20 cellular contexts compared by ENCODE assay signal in the genomic region with DNA sequence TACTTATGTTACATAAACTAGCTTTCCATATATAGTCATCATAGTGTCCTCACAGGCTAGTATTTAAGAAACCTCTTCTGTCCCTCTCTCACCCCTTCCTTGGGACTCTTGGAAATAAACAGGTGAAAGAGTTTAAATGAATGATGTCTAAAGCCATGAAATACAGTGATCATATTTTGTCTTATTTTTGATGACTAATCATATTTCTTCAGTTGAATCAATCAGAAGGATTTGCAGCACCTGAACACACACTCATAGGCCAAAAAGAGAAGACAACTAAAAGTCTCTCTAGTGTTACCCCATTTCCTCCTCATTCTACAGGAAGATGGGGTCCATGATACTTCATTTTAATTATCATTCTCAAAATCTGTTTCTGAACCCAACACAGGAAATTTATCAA. TPM values are rescaled to one million over a fixed set of nuclear protein-coding genes. Genes with fewer than 3 reads are reported as not detected.
DNase-seq lines count a peak whose midpoint lies in the region; ATAC-seq, FAIRE-seq and TF ChIP-seq lines count a peak whose summit lies in the region.
"Had no signal": no experiment of that assay in that cellular context is flagged by ENCODE, and none has a peak within 500 bp of the region (broad histone marks: within the 10 kb centered on the region; RNA-seq: fewer than 3 reads in every experiment).

No MANE protein-coding gene starts in this region.

- H3K4me1 ChIP-seq in A549: no peaks in the 10 kb centered on the region
- peaks cover 27% of the 10 kb centered on the region for H3K4me1 ChIP-seq in CD4-positive, alpha-beta memory T cell (ENCODE audit: insufficient read depth, low read length)
- peaks cover 24% of the 10 kb centered on the region for H3K4me1 ChIP-seq in Loucy (ENCODE audit: insufficient read depth, low read length, poor library complexity, severe bottlenecking)
- H3K4me1 ChIP-seq: BE2C had no signal

- H3K27me3 ChIP-seq in CD4-positive, alpha-beta memory T cell (ENCODE audit: insufficient read depth, low read length): no peaks in the 10 kb centered on the region
- H3K27me3 ChIP-seq in Loucy (ENCODE audit: insufficient read depth, low read length, poor library complexity, severe bottlenecking): no peaks in the 10 kb centered on the region
- H3K27me3 ChIP-seq: BE2C had no signal

- H3F3A ChIP-seq in Loucy (ENCODE audit: low read depth): 0 out of 2 replicates have a peak, but pooled peaks cover 3% of the 10 kb centered on the region

- intact Hi-C loops in CD4-positive, alpha-beta memory T cell (cut with micrococcal nuclease): no loop called here

- CTCF ChIA-PET in A549 (lab: Yijun Ruan, JAX): interaction anchor here (1.1 to 3.7 kb wide), 2 partner anchors 12 to 31 kb away, joined by 3 to 11 read pairs; no protein-coding TSS in a partner anchor
- CTCF ChIA-PET in CD4-positive, alpha-beta memory T cell (lab: Charles Lee; ENCODE audit: partially characterized antibody): interaction anchor here (4.8 kb wide), 1 partner anchor 8 kb away, joined by 25 read pairs; a partner anchor contains a TSS

- no peak for ATAC-seq in A549
- no peak for ATAC-seq in effector memory CD8-positive, alpha-beta T cell (replicated peaks)
- ATAC-seq: HCT116 had no signal

- no peak for TF ChIP-seq CTCF in A549 (IDR thresholded peaks at IDR 0.05)
- TF ChIP-seq CTCF in Loucy (conservative IDR thresholded peaks at IDR 0.05; ENCODE audit: low read length): no peak
- TF ChIP-seq CTCF in nephron progenitor cell (IDR thresholded peaks at IDR 0.05): no peak

- no peaks in the 10 kb centered on the region for H3K9me3 Mint-ChIP-seq in CD4-positive, alpha-beta memory T cell
- H3K9me3 Mint-ChIP-seq in effector memory CD8-positive, alpha-beta T cell: no peaks in the 10 kb centered on the region
- H3K9me3 Mint-ChIP-seq in nephron progenitor cell: no peaks in the 10 kb centered on the region

- no peaks in the 10 kb centered on the region for H3K36me3 ChIP-seq in CD4-positive, alpha-beta memory T cell (ENCODE audit: insufficient read depth, low read length)
- H3K36me3 ChIP-seq in Loucy (ENCODE audit: insufficient read depth, low read length): no peaks in the 10 kb centered on the region
- H3K36me3 ChIP-seq: BE2C had no signal

- H3K27ac ChIP-seq in A549: no peak overlapping the region
- no peak overlapping the region for H3K27ac ChIP-seq in CD4-positive, alpha-beta memory T cell (ENCODE audit: low read depth, low read length)
- H3K27ac ChIP-seq: C4-2B had no signal

- FAIRE-seq in A549 (lab: Jason Lieb, UNC): no peak
- FAIRE-seq: A204.1, D721Med, G401.6, GM12892, HTR-8/SVneo had no signal

- H4K20me1 ChIP-seq in Loucy (ENCODE audit: insufficient read depth, low read length, poor library complexity, severe bottlenecking): no peaks in the 10 kb centered on the region

- DNase-seq in A549 (ENCODE audit: low read depth in 1 of 2, low spot score in 1 of 2) (no peak), MV-4-11 (lab: John Stamatoyannopoulos, UW) (no peak), nephron progenitor cell (no peak), NCI-H510A treated with DMSO at 0.1 percent for 48 hours (lab: John Stamatoyannopoulos, UW) (no peak)
- DNase-seq in CD4-positive, alpha-beta memory T cell: peak in 1 of 5 donors; percentile 12
- no peak for DNase-seq in effector memory CD8-positive, alpha-beta T cell
- DNase-seq: BE2C, DMS153, DMS79 treated with DMSO at 0.1 percent for 48 hours, EL, KBM-7 had no signal

- no peak for TF ChIP-seq RAD21 in A549 (conservative IDR thresholded peaks at IDR 0.05 in 1 of 2, IDR thresholded peaks at IDR 0.05 in 1 of 2)

- no peaks in the 10 kb centered on the region for H3K9me2 ChIP-seq in Loucy (replicated peaks; ENCODE audit: low read depth, low read length)

- H3K4me2 ChIP-seq in A549 (no peak overlapping the region), Loucy (ENCODE audit: low read depth, low read length, poor library complexity, severe bottlenecking) (peak overlapping the region; percentile 4)

- no peaks in the 10 kb centered on the region for H3K36me3 Mint-ChIP-seq in CD4-positive, alpha-beta memory T cell
- H3K36me3 Mint-ChIP-seq in effector memory CD8-positive, alpha-beta T cell (ENCODE audit: insufficient read depth): no peaks in the 10 kb centered on the region
- H3K36me3 Mint-ChIP-seq in nephron progenitor cell (ENCODE audit: low read depth): no peaks in the 10 kb centered on the region

- H3K4me3 ChIP-seq in A549 (no peak overlapping the region), Loucy (ENCODE audit: low read length, poor library complexity, severe bottlenecking) (no peak overlapping the region)
- H3K4me3 ChIP-seq in CD4-positive, alpha-beta memory T cell (ENCODE audit: low read length in 2 of 2): no peak overlapping the region

- H3K9me3 ChIP-seq in A549: no peaks in the 10 kb centered on the region
- H3K9me3 ChIP-seq in CD4-positive, alpha-beta memory T cell (ENCODE audit: control insufficient read depth in 1 of 2, low read length in 2 of 2): no peaks in the 10 kb centered on the region
- 0 out of 2 replicates have a peak, but pooled peaks cover 3% of the 10 kb centered on the region for H3K9me3 ChIP-seq in Loucy (ENCODE audit: insufficient read depth, low read depth, low read length)
- H3K9me3 ChIP-seq: BE2C had no signal

- no peak for TF ChIP-seq POLR2A in A549 (IDR thresholded peaks at IDR 0.05; ENCODE audit: low read length)

- POLR2A ChIA-PET in A549 (lab: Yijun Ruan, JAX): no interaction called here
- POLR2A ChIA-PET in CD4-positive, alpha-beta memory T cell (lab: Charles Lee; ENCODE audit: partially characterized antibody): interaction anchor here (4.4 kb wide), 1 partner anchor 8 kb away, joined by 28 read pairs; a partner anchor contains a TSS

- H3K4me3 Mint-ChIP-seq in CD4-positive, alpha-beta memory T cell: no peak overlapping the region
- H3K4me3 Mint-ChIP-seq in effector memory CD8-positive, alpha-beta T cell: no peak overlapping the region
- no peak overlapping the region for H3K4me3 Mint-ChIP-seq in nephron progenitor cell

- no peaks in the 10 kb centered on the region for H3K79me2 ChIP-seq in Loucy (ENCODE audit: insufficient read depth, low read length)

- no peak overlapping the region for H2AFZ ChIP-seq in Loucy (ENCODE audit: low read length)

- no peak overlapping the region for H3K9ac ChIP-seq in Loucy (ENCODE audit: low read depth, low read length, poor library complexity, severe bottlenecking)

- no peaks in the 10 kb centered on the region for H3K27me3 Mint-ChIP-seq in CD4-positive, alpha-beta memory T cell
- no peaks in the 10 kb centered on the region for H3K27me3 Mint-ChIP-seq in effector memory CD8-positive, alpha-beta T cell
- peaks cover 7% of the 10 kb centered on the region for H3K27me3 Mint-ChIP-seq in nephron progenitor cell (ENCODE audit: low read depth, poor library complexity)

- TF ChIP-seq EP300 in A549 (IDR thresholded peaks at IDR 0.05): no peak

- H3K4me1 Mint-ChIP-seq in CD4-positive, alpha-beta memory T cell: peaks cover 11 to 34% (median 22%) of the 10 kb centered on the region in 4 donors
- peaks cover 22 to 42% of the 10 kb centered on the region in 2 donors for H3K4me1 Mint-ChIP-seq in effector memory CD8-positive, alpha-beta T cell (ENCODE audit: low read depth in 2 of 2)
- H3K4me1 Mint-ChIP-seq in nephron progenitor cell: no peaks in the 10 kb centered on the region

- H3K27ac Mint-ChIP-seq in CD4-positive, alpha-beta memory T cell: peak overlapping the region in 6 of 7 donors; percentile 60 to 84 (median 74)
- peak overlapping the region; percentile 44 to 79 for H3K27ac Mint-ChIP-seq in effector memory CD8-positive, alpha-beta T cell
- H3K27ac Mint-ChIP-seq in nephron progenitor cell: no peak overlapping the region

TF ChIP-seq in A549, 52 proteins besides CTCF, POLR2A, EP300 and RAD21:
- TF ChIP-seq HOXB5 (CRISPR knock-in tag; IDR thresholded peaks at IDR 0.05) (no peak), NR3C1 (IDR thresholded peaks at IDR 0.05) (no peak), MAFK (IDR thresholded peaks at IDR 0.05; ENCODE audit: partially characterized antibody) (peak; percentile 97), SREBF2 (IDR thresholded peaks at IDR 0.05) (no peak)

RNA-seq across cellular contexts. Expression of a gene that starts 8.6 kb away (rescaled TPM):
- polyA plus RNA-seq in A549 (2011; rRNA removed): 66.7 and 94.8 TPM in 2 replicates
- polyA plus RNA-seq in A549 (2012; cell fraction: cytosol; rRNA removed): 8.4 and 8.8 TPM in 2 replicates
- 4.7 and 8.5 TPM in 2 replicates for polyA plus RNA-seq in A549 (2012; cell fraction: nucleus; rRNA removed)
- polyA plus RNA-seq in A549 (2017; fragmentation: RNase III; extraction: RNeasy Plus Mini Kit Qiagen cat#74134 plus additional on column Dnase treatment): 30.0 to 32.3 TPM (median 32.3 TPM) in 3 replicates
- polyA minus RNA-seq in A549 (2011; rRNA and poly(A)+ RNA removed): 22.9 and 25.5 TPM in 2 replicates
- 10 to 100 TPM; 46.5 to 52.0 TPM for total RNA-seq in CD4-positive, alpha-beta memory T cell
- 10 to 100 TPM; 39.6 to 41.5 TPM for polyA plus RNA-seq in CD4-positive, alpha-beta memory T cell

RNA-seq across cellular contexts. Expression of a gene that starts 36.7 kb away (rescaled TPM):
- polyA plus RNA-seq in A549 (2011; rRNA removed) (0.44 and 0.58 TPM in 2 replicates), A549 (2017; fragmentation: RNase III; extraction: RNeasy Plus Mini Kit Qiagen cat#74134 plus additional on column Dnase treatment) (0.55 to 0.71 TPM (median 0.57 TPM) in 3 replicates)
- polyA plus RNA-seq in A549 (2012; cell fraction: cytosol; rRNA removed): 0.22 and 0.26 TPM in 2 replicates
- 0.26 and 0.28 TPM in 2 replicates for polyA plus RNA-seq in A549 (2012; cell fraction: nucleus; rRNA removed)
- 0.78 and 0.83 TPM in 2 replicates for polyA minus RNA-seq in A549 (2011; rRNA and poly(A)+ RNA removed)
- total RNA-seq in CD4-positive, alpha-beta memory T cell: 1 to 10 TPM; 1.0 to 1.3 TPM
- polyA plus RNA-seq in CD4-positive, alpha-beta memory T cell: under 1 TPM in 1 of 2 donors, not detected in 1; 0.09 TPM
- total RNA-seq: H4 had no signal

RNA-seq across cellular contexts. Expression of a gene that starts 36.8 kb away (rescaled TPM):
- polyA plus RNA-seq in A549 (2011; rRNA removed) (51.9 and 58.3 TPM in 2 replicates), A549 (2017; fragmentation: RNase III; extraction: RNeasy Plus Mini Kit Qiagen cat#74134 plus additional on column Dnase treatment) (33.6 to 39.5 TPM (median 36.6 TPM) in 3 replicates)
- polyA plus RNA-seq in A549 (2012; cell fraction: cytosol; rRNA removed): 7.3 and 8.5 TPM in 2 replicates
- 3.7 and 5.2 TPM in 2 replicates for polyA plus RNA-seq in A549 (2012; cell fraction: nucleus; rRNA removed)
- polyA minus RNA-seq in A549 (2011; rRNA and poly(A)+ RNA removed): 37.1 and 53.1 TPM in 2 replicates
- 10 to 100 TPM; 78.7 to 84.8 TPM for total RNA-seq in CD4-positive, alpha-beta memory T cell
- 10 to 100 TPM; 25.1 to 36.9 TPM for polyA plus RNA-seq in CD4-positive, alpha-beta memory T cell
- total RNA-seq: H4 had no signal
